Comparison of ENCODE assay signal across 1 cellular context in genomic region chr14:68685419-68686211, GRCh38.
TF ChIP-seq lines count a peak whose summit lies in the region.

No MANE protein-coding gene starts in this region.

TF ChIP-seq in GM12878, 131 proteins besides CTCF, POLR2A, EP300 and RAD21 (continued from another document):
- TF ChIP-seq, protein P1, sequence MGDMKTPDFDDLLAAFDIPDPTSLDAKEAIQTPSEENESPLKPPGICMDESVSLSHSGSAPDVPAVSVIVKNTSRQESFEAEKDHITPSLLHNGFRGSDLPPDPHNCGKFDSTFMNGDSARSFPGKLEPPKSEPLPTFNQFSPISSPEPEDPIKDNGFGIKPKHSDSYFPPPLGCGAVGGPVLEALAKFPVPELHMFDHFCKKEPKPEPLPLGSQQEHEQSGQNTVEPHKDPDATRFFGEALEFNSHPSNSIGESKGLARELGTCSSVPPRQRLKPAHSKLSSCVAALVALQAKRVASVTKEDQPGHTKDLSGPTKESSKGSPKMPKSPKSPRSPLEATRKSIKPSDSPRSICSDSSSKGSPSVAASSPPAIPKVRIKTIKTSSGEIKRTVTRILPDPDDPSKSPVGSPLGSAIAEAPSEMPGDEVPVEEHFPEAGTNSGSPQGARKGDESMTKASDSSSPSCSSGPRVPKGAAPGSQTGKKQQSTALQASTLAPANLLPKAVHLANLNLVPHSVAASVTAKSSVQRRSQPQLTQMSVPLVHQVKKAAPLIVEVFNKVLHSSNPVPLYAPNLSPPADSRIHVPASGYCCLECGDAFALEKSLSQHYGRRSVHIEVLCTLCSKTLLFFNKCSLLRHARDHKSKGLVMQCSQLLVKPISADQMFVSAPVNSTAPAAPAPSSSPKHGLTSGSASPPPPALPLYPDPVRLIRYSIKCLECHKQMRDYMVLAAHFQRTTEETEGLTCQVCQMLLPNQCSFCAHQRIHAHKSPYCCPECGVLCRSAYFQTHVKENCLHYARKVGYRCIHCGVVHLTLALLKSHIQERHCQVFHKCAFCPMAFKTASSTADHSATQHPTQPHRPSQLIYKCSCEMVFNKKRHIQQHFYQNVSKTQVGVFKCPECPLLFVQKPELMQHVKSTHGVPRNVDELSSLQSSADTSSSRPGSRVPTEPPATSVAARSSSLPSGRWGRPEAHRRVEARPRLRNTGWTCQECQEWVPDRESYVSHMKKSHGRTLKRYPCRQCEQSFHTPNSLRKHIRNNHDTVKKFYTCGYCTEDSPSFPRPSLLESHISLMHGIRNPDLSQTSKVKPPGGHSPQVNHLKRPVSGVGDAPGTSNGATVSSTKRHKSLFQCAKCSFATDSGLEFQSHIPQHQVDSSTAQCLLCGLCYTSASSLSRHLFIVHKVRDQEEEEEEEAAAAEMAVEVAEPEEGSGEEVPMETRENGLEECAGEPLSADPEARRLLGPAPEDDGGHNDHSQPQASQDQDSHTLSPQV (IDR thresholded peaks at IDR 0.05) = no peak
- TF ChIP-seq MYB (IDR thresholded peaks at IDR 0.05; ENCODE audit: borderline replicate concordance, low read depth, low read length) (peak; percentile 25; the same call in 1 of the 2 replicates), SIN3A (IDR thresholded peaks at IDR 0.05; ENCODE audit: low read depth, low read length) (no peak), RB1 (IDR thresholded peaks at IDR 0.05; ENCODE audit: borderline replicate concordance) (no peak), SP1 (IDR thresholded peaks at IDR 0.05; ENCODE audit: low read depth, low read length) (peak; percentile 76), CREM (IDR thresholded peaks at IDR 0.05; ENCODE audit: low read depth) (peak; percentile 85), MTA2 (IDR thresholded peaks at IDR 0.05; ENCODE audit: low read depth) (peak; percentile 85), ZBED1 (IDR thresholded peaks at IDR 0.05; ENCODE audit: borderline replicate concordance) (peak; percentile 87; the same call in 1 of the 2 replicates), CEBPZ (IDR thresholded peaks at IDR 0.05; ENCODE audit: low read depth, low read length) (no peak), ZBTB11 (CRISPR knock-in tag; IDR thresholded peaks at IDR 0.05) (no peak), EED (IDR thresholded peaks at IDR 0.05; ENCODE audit: low read depth) (peak; percentile 90), CEBPB (IDR thresholded peaks at IDR 0.05; ENCODE audit: borderline replicate concordance in 1 of 2, low read depth in 2 of 2, low read length in 2 of 2) (peak in 1 of 2 experiments; percentile 63; a peak in 1 of 4 replicates), CBX3 (IDR thresholded peaks at IDR 0.05; ENCODE audit: borderline replicate concordance, low read depth) (no peak), SMC3 (IDR thresholded peaks at IDR 0.05; ENCODE audit: borderline replicate concordance, low read length) (peak; percentile 25; the same call in 1 of the 2 replicates), RFX5 (IDR thresholded peaks at IDR 0.05; ENCODE audit: low read depth, low read length) (peak; percentile 29; the same call in 1 of the 2 replicates), ETV6 (conservative IDR thresholded peaks at IDR 0.05 in 1 of 2, IDR thresholded peaks at IDR 0.05 in 1 of 2; ENCODE audit: borderline replicate concordance in 1 of 2, low read depth in 1 of 2) (peak; percentile 52 to 87; a peak in 1 of 4 replicates), CBFB (IDR thresholded peaks at IDR 0.05; ENCODE audit: low read depth) (peak; percentile 96), TBL1XR1 (IDR thresholded peaks at IDR 0.05; ENCODE audit: low read depth, low read length) (peak; percentile 62; the same call in 1 of the 2 replicates), SREBF1 (IDR thresholded peaks at IDR 0.05; ENCODE audit: low read length) (no peak), JUND (IDR thresholded peaks at IDR 0.05; ENCODE audit: low read depth, low read length) (peak; percentile 79; the same call in 1 of the 2 replicates), POU2F2 (IDR thresholded peaks at IDR 0.05; ENCODE audit: borderline replicate concordance, low read depth, low read length) (peak; percentile 73; the same call in 2 of the 3 replicates), NR2F1 (conservative IDR thresholded peaks at IDR 0.05) (peak; percentile 78), BHLHE40 (IDR thresholded peaks at IDR 0.05; ENCODE audit: borderline replicate concordance in 1 of 2, low read depth in 2 of 2, low read length in 1 of 2) (peak; percentile 99)
- TF ChIP-seq, protein P2, sequence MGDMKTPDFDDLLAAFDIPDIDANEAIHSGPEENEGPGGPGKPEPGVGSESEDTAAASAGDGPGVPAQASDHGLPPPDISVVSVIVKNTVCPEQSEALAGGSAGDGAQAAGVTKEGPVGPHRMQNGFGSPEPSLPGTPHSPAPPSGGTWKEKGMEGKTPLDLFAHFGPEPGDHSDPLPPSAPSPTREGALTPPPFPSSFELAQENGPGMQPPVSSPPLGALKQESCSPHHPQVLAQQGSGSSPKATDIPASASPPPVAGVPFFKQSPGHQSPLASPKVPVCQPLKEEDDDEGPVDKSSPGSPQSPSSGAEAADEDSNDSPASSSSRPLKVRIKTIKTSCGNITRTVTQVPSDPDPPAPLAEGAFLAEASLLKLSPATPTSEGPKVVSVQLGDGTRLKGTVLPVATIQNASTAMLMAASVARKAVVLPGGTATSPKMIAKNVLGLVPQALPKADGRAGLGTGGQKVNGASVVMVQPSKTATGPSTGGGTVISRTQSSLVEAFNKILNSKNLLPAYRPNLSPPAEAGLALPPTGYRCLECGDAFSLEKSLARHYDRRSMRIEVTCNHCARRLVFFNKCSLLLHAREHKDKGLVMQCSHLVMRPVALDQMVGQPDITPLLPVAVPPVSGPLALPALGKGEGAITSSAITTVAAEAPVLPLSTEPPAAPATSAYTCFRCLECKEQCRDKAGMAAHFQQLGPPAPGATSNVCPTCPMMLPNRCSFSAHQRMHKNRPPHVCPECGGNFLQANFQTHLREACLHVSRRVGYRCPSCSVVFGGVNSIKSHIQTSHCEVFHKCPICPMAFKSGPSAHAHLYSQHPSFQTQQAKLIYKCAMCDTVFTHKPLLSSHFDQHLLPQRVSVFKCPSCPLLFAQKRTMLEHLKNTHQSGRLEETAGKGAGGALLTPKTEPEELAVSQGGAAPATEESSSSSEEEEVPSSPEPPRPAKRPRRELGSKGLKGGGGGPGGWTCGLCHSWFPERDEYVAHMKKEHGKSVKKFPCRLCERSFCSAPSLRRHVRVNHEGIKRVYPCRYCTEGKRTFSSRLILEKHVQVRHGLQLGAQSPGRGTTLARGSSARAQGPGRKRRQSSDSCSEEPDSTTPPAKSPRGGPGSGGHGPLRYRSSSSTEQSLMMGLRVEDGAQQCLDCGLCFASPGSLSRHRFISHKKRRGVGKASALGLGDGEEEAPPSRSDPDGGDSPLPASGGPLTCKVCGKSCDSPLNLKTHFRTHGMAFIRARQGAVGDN (IDR thresholded peaks at IDR 0.05) = peak; percentile 61
- TF ChIP-seq, protein P3, sequence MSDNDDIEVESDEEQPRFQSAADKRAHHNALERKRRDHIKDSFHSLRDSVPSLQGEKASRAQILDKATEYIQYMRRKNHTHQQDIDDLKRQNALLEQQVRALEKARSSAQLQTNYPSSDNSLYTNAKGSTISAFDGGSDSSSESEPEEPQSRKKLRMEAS (IDR thresholded peaks at IDR 0.05; ENCODE audit: low read depth, low read length) = no peak; the same call in 1 of the 2 replicates
- TF ChIP-seq, protein P4, sequence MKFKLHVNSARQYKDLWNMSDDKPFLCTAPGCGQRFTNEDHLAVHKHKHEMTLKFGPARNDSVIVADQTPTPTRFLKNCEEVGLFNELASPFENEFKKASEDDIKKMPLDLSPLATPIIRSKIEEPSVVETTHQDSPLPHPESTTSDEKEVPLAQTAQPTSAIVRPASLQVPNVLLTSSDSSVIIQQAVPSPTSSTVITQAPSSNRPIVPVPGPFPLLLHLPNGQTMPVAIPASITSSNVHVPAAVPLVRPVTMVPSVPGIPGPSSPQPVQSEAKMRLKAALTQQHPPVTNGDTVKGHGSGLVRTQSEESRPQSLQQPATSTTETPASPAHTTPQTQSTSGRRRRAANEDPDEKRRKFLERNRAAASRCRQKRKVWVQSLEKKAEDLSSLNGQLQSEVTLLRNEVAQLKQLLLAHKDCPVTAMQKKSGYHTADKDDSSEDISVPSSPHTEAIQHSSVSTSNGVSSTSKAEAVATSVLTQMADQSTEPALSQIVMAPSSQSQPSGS (IDR thresholded peaks at IDR 0.05; ENCODE audit: low read length) = peak; percentile 95
- TF ChIP-seq, protein P5, sequence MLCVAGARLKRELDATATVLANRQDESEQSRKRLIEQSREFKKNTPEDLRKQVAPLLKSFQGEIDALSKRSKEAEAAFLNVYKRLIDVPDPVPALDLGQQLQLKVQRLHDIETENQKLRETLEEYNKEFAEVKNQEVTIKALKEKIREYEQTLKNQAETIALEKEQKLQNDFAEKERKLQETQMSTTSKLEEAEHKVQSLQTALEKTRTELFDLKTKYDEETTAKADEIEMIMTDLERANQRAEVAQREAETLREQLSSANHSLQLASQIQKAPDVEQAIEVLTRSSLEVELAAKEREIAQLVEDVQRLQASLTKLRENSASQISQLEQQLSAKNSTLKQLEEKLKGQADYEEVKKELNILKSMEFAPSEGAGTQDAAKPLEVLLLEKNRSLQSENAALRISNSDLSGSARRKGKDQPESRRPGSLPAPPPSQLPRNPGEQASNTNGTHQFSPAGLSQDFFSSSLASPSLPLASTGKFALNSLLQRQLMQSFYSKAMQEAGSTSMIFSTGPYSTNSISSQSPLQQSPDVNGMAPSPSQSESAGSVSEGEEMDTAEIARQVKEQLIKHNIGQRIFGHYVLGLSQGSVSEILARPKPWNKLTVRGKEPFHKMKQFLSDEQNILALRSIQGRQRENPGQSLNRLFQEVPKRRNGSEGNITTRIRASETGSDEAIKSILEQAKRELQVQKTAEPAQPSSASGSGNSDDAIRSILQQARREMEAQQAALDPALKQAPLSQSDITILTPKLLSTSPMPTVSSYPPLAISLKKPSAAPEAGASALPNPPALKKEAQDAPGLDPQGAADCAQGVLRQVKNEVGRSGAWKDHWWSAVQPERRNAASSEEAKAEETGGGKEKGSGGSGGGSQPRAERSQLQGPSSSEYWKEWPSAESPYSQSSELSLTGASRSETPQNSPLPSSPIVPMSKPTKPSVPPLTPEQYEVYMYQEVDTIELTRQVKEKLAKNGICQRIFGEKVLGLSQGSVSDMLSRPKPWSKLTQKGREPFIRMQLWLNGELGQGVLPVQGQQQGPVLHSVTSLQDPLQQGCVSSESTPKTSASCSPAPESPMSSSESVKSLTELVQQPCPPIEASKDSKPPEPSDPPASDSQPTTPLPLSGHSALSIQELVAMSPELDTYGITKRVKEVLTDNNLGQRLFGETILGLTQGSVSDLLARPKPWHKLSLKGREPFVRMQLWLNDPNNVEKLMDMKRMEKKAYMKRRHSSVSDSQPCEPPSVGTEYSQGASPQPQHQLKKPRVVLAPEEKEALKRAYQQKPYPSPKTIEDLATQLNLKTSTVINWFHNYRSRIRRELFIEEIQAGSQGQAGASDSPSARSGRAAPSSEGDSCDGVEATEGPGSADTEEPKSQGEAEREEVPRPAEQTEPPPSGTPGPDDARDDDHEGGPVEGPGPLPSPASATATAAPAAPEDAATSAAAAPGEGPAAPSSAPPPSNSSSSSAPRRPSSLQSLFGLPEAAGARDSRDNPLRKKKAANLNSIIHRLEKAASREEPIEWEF (IDR thresholded peaks at IDR 0.05; ENCODE audit: insufficient replicate concordance, low read depth, low read length) = no peak
TF ChIP-seq in GM12878: peak in this region for 67.
